In genomic region chr20:43694763-43695162, GRCh38 we compare ENCODE assay signal across 1 cellular context.
TF ChIP-seq lines count a peak whose summit lies in the region.

No MANE protein-coding gene starts in this region.

TF ChIP-seq in HepG2, 621 proteins besides CTCF, POLR2A, EP300 and RAD21:
- no peak for TF ChIP-seq MZF1 (CRISPR knock-in tag; IDR thresholded peaks at IDR 0.05; ENCODE audit: borderline replicate concordance)
- TF ChIP-seq, protein P1, sequence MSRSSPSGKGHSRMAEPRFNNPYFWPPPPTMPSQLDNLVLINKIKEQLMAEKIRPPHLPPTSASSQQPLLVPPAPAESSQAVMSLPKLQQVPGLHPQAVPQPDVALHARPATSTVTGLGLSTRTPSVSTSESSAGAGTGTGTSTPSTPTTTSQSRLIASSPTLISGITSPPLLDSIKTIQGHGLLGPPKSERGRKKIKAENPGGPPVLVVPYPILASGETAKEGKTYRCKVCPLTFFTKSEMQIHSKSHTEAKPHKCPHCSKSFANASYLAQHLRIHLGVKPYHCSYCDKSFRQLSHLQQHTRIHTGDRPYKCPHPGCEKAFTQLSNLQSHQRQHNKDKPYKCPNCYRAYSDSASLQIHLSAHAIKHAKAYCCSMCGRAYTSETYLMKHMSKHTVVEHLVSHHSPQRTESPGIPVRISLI (CRISPR knock-in tag; IDR thresholded peaks at IDR 0.05; ENCODE audit: borderline replicate concordance) = 0 out of 2 replicates have a peak, but pooled peaks have one; percentile 23
